In the genomic region with DNA sequence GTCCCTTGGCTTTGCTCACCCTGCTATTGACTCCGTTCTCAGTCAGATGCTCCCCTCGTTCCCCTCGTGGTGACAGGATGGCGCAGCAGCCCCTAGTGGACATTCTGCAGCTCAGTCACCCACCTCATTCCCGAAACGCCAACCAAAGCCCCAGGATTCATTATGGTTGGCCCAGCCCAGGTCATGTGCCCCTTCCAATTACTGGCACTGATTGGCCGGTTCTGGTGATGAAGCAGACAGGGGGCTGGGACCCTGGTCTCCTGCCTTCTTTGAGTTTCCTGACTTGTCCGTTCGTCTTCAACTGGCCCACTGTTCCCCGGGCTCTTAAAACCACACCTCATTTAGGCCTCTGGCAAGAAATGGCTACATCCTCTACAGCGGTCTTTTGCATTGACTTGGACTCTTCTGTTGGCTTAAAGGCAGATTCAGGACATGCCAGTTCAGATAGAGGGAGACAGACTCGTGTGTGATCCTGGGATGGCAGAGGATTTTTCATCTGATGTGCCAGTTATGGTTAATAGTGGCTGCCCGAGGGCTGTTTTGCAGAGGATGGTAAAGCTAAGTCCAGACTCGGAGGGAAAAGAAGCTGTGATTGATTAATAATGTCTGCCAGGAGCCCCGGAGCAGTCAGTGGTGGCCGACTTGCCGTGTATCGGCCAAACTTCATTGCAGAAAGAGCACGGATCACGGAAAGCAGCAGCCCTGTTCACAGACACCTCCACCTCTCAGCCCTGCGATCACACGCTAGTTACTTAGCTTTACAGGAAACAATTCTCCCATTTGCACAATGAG, we compare ENCODE assay signal across 8 cellular contexts. TPM values are rescaled to one million over a fixed set of nuclear protein-coding genes. Genes with fewer than 3 reads are reported as not detected.
DNase-seq lines count a peak whose midpoint lies in the region; ATAC-seq and TF ChIP-seq lines count a peak whose summit lies in the region.

No MANE protein-coding gene starts in this region.

- no peak overlapping the region for H2AFZ ChIP-seq in DND-41 (ENCODE audit: low read depth, low read length)

- intact Hi-C loops in spleen (cut with DNase I; ENCODE audit: low total_unique reads) = no loop called here

- H3K4me1 ChIP-seq in DND-41 (ENCODE audit: insufficient read depth, low read length) (no peaks in the 10 kb centered on the region), adipocyte (ENCODE audit: control insufficient read depth, insufficient read depth, low read length) (peaks cover 3% of the 10 kb centered on the region), iPS-18a (ENCODE audit: control insufficient read depth, low read depth, low read length) (no peaks in the 10 kb centered on the region), spleen (no peaks in the 10 kb centered on the region)

- TF ChIP-seq CTCF in DND-41 (IDR thresholded peaks at IDR 0.05; ENCODE audit: borderline replicate concordance, extremely low read depth, low read length, poor library complexity, severe bottlenecking) = peak; percentile 49
- peak in 9 of 11 experiments; percentile 9 to 73 (median 48) for TF ChIP-seq CTCF in spleen (IDR thresholded peaks at IDR 0.05 in 8 of 11, conservative IDR thresholded peaks at IDR 0.05 in 3 of 11)

- ATAC-seq in DND-41 (ENCODE audit: insufficient read depth, low read depth) = peak; percentile 54; the same call in 1 of the 3 replicates

- 2 to 86% (median 43%) methylated on average over 22 of the region's 22 CpGs for WGBS in spleen, 5 donors

- no peak overlapping the region for H3K4me2 ChIP-seq in DND-41 (ENCODE audit: insufficient read depth, low read length)

- TF ChIP-seq POLR2A in spleen (IDR thresholded peaks at IDR 0.05) = peak in 1 of 3 donors; percentile 26

- peaks cover 5% of the 10 kb centered on the region for H3K9me3 ChIP-seq in DND-41 (ENCODE audit: insufficient read depth, low read length, severe bottlenecking)
- peaks cover 18% of the 10 kb centered on the region for H3K9me3 ChIP-seq in adipocyte (ENCODE audit: control insufficient read depth, low read length)
- H3K9me3 ChIP-seq in iPS-18a (ENCODE audit: control insufficient read depth, low read depth, low read length) = no peaks in the 10 kb centered on the region
- peaks cover 0 to 22% (median 13%) of the 10 kb centered on the region in 8 donors for H3K9me3 ChIP-seq in spleen

- H3K9ac ChIP-seq in DND-41 (ENCODE audit: low read depth, low read length) (no peak overlapping the region), adipocyte (ENCODE audit: low read length) (peak overlapping the region; percentile 64), iPS-18a (ENCODE audit: low read length) (peak overlapping the region; percentile 3)

- no peak overlapping the region for H3K27ac ChIP-seq in DND-41 (ENCODE audit: low read length)
- no peak overlapping the region for H3K27ac ChIP-seq in iPS-18a (ENCODE audit: low read length)
- H3K27ac ChIP-seq in spleen = peak overlapping the region in 3 of 8 donors; percentile 32 to 88 (median 78)

- no peaks in the 10 kb centered on the region for H4K20me1 ChIP-seq in DND-41 (ENCODE audit: insufficient read depth, low read length)

- no peaks in the 10 kb centered on the region for H3K79me2 ChIP-seq in DND-41 (ENCODE audit: insufficient read depth, low read length)

- no peak overlapping the region for H3K4me3 ChIP-seq in DND-41 (ENCODE audit: low read depth in 1 of 2, low read length in 2 of 2)
- H3K4me3 ChIP-seq in adipocyte (ENCODE audit: low read length) = peak overlapping the region; percentile 55
- H3K4me3 ChIP-seq in iPS-18a (ENCODE audit: low read length) = peak overlapping the region; percentile 54
- peak overlapping the region in 3 of 8 donors; percentile 28 to 52 (median 37) for H3K4me3 ChIP-seq in spleen

- H3K36me3 ChIP-seq in DND-41 (ENCODE audit: insufficient read depth, low read length) = no peaks in the 10 kb centered on the region
- H3K36me3 ChIP-seq in adipocyte (ENCODE audit: control insufficient read depth, insufficient read depth, low read length, severe bottlenecking) = no peaks in the 10 kb centered on the region
- no peaks in the 10 kb centered on the region for H3K36me3 ChIP-seq in iPS-18a (ENCODE audit: control insufficient read depth, low read depth, low read length)
- H3K36me3 ChIP-seq in spleen = no peaks in the 10 kb centered on the region

- DNase-seq in DND-41 = peak; percentile 16
- DNase-seq in NCI-H1105 (lab: John Stamatoyannopoulos, UW) = peak; percentile 83
- no peak for DNase-seq in adipocyte (ENCODE audit: low read depth)
- DNase-seq in spleen = peak; percentile 88
- DNase-seq in SKM-1 treated with dmso at 0.1 percent for 144 hours (lab: John Stamatoyannopoulos, UW; ENCODE audit: unreplicated experiment) = no peak
- no peak for DNase-seq in AG20443 (ENCODE audit: low spot score)
- no peak for DNase-seq in NCI-H345 (lab: John Stamatoyannopoulos, UW)

- H3K27me3 ChIP-seq in DND-41 (ENCODE audit: insufficient read depth, low read length, poor library complexity) (no peaks in the 10 kb centered on the region), adipocyte (replicated peaks; ENCODE audit: control insufficient read depth, insufficient read depth, low read length) (no peaks in the 10 kb centered on the region), iPS-18a (ENCODE audit: control insufficient read depth, insufficient read depth, low read length) (no peaks in the 10 kb centered on the region), spleen (replicated peaks in 1 of 7) (no peaks in the 10 kb centered on the region)

RNA-seq across cellular contexts. Expression of a gene that starts 37.8 kb away (rescaled TPM):
- 10 to 100 TPM in 2 of 7 donors, 1 to 10 TPM in 5; 7.5 to 13.2 (median 9.4) TPM for total RNA-seq in spleen
- polyA plus RNA-seq in spleen = 10 to 100 TPM in 2 of 3 donors, 1 to 10 TPM in 1; 9.8 to 15.8 (median 14.4) TPM

RNA-seq across cellular contexts. Expression of a gene that starts 38.1 kb away (rescaled TPM):
- 10 to 100 TPM; 31.5 to 65.6 (median 51.3) TPM for total RNA-seq in spleen
- 10 to 100 TPM; 16.1 to 25.0 (median 23.2) TPM for polyA plus RNA-seq in spleen

Comparison
In these comparisons a context has a peak if more than half of its experiments do, and no peak if none do; other contexts are left out.
1. DNase-seq: peak in DND-41 (single experiment), NCI-H1105 (single experiment) and spleen (single experiment); none in adipocyte (single experiment), SKM-1 treated with dmso at 0.1 percent for 144 hours (single experiment), AG20443 (single experiment) and NCI-H345 (single experiment).
2. H3K4me3 ChIP-seq: peak in adipocyte (single experiment) and iPS-18a (single experiment); none in DND-41 (0 of 2).